Comparison of ENCODE assay signal across 1 cellular context in genomic region chr20:20009784-20010253, GRCh38.
TF ChIP-seq lines count a peak whose summit lies in the region.

No MANE protein-coding gene starts in this region.

TF ChIP-seq in HepG2, 621 proteins besides CTCF, POLR2A, EP300 and RAD21 (continues in another document):
- TF ChIP-seq ZBTB21 (CRISPR knock-in tag; IDR thresholded peaks at IDR 0.05) (peak; percentile 51; the same call in 1 of the 2 replicates), NR2F6 (IDR thresholded peaks at IDR 0.05) (no peak), NR2F6 (CRISPR knock-in tag; IDR thresholded peaks at IDR 0.05) (peak; percentile 22; the same call in 1 of the 2 replicates), ZC3H4 (CRISPR knock-in tag; IDR thresholded peaks at IDR 0.05; ENCODE audit: borderline replicate concordance) (no peak), FOSL2 (CRISPR knock-in tag; IDR thresholded peaks at IDR 0.05) (0 out of 2 replicates have a peak, but pooled peaks have one; percentile 6), YEATS4 (CRISPR knock-in tag; IDR thresholded peaks at IDR 0.05; ENCODE audit: borderline replicate concordance) (0 out of 2 replicates have a peak, but pooled peaks have one; percentile 25), REPIN1 (CRISPR knock-in tag; IDR thresholded peaks at IDR 0.05; ENCODE audit: borderline replicate concordance, low read depth) (peak; percentile 27; the same call in 1 of the 2 replicates), ONECUT2 (CRISPR knock-in tag; IDR thresholded peaks at IDR 0.05) (peak; percentile 85), FOXO1 (CRISPR knock-in tag; IDR thresholded peaks at IDR 0.05) (no peak), ZNF296 (CRISPR knock-in tag; conservative IDR thresholded peaks at IDR 0.05) (0 out of 2 replicates have a peak, but pooled peaks have one; percentile 33), KLF12 (CRISPR knock-in tag; IDR thresholded peaks at IDR 0.05; ENCODE audit: borderline replicate concordance) (0 out of 2 replicates have a peak, but pooled peaks have one; percentile 49), IKZF5 (CRISPR knock-in tag; IDR thresholded peaks at IDR 0.05) (0 out of 2 replicates have a peak, but pooled peaks have one; percentile 13), ATM (IDR thresholded peaks at IDR 0.05; ENCODE audit: borderline replicate concordance) (no peak), FOXA3 (CRISPR knock-in tag; IDR thresholded peaks at IDR 0.05) (0 out of 2 replicates have a peak, but pooled peaks have one; percentile 25), ZNF136 (CRISPR knock-in tag; IDR thresholded peaks at IDR 0.05; ENCODE audit: low read depth) (peak; percentile 77; the same call in 1 of the 2 replicates), THAP9 (CRISPR knock-in tag; IDR thresholded peaks at IDR 0.05; ENCODE audit: borderline replicate concordance) (0 out of 2 replicates have a peak, but pooled peaks have one; percentile 26), STAG1 (CRISPR knock-in tag; IDR thresholded peaks at IDR 0.05) (no peak), KMT2A (CRISPR knock-in tag; IDR thresholded peaks at IDR 0.05) (peak; percentile 65; the same call in 1 of the 2 replicates), TARDBP (CRISPR knock-in tag; IDR thresholded peaks at IDR 0.05) (0 out of 2 replicates have a peak, but pooled peaks have one; percentile 38), ZNF7 (CRISPR knock-in tag; IDR thresholded peaks at IDR 0.05) (peak; percentile 73; the same call in 1 of the 2 replicates), BORCS8-MEF2B (CRISPR knock-in tag; IDR thresholded peaks at IDR 0.05) (peak; percentile 46; the same call in 1 of the 2 replicates), JARID2 (CRISPR knock-in tag; IDR thresholded peaks at IDR 0.05; ENCODE audit: insufficient replicate concordance) (no peak), ZSCAN20 (CRISPR knock-in tag; IDR thresholded peaks at IDR 0.05; ENCODE audit: borderline replicate concordance) (no peak), GABPA (IDR thresholded peaks at IDR 0.05; ENCODE audit: low read depth, low read length) (no peak), GABPA (CRISPR knock-in tag; IDR thresholded peaks at IDR 0.05; ENCODE audit: low read depth) (peak; percentile 70), HOXA3 (CRISPR knock-in tag; IDR thresholded peaks at IDR 0.05) (peak; percentile 63; the same call in 1 of the 2 replicates), ZBTB4 (CRISPR knock-in tag; IDR thresholded peaks at IDR 0.05; ENCODE audit: borderline replicate concordance) (peak; percentile 70; the same call in 1 of the 2 replicates), GPBP1L1 (CRISPR knock-in tag; IDR thresholded peaks at IDR 0.05) (no peak), ZFP37 (CRISPR knock-in tag; IDR thresholded peaks at IDR 0.05; ENCODE audit: borderline replicate concordance) (0 out of 2 replicates have a peak, but pooled peaks have one; percentile 26), ZBTB26 (CRISPR knock-in tag; IDR thresholded peaks at IDR 0.05; ENCODE audit: borderline replicate concordance) (0 out of 2 replicates have a peak, but pooled peaks have one; percentile 26), ZNF574 (CRISPR knock-in tag; IDR thresholded peaks at IDR 0.05) (0 out of 2 replicates have a peak, but pooled peaks have one; percentile 28), PATZ1 (CRISPR knock-in tag; IDR thresholded peaks at IDR 0.05) (0 out of 2 replicates have a peak, but pooled peaks have one; percentile 10), ZMAT3 (CRISPR knock-in tag; conservative IDR thresholded peaks at IDR 0.05) (peak; percentile 41; the same call in 1 of the 2 replicates), TCF12 (IDR thresholded peaks at IDR 0.05) (no peak), TCF12 (CRISPR knock-in tag; IDR thresholded peaks at IDR 0.05) (peak; percentile 61; the same call in 1 of the 2 replicates), KAT8 (CRISPR knock-in tag; IDR thresholded peaks at IDR 0.05) (0 out of 2 replicates have a peak, but pooled peaks have one; percentile 20), RARA (CRISPR knock-in tag; IDR thresholded peaks at IDR 0.05) (peak; percentile 37; the same call in 1 of the 2 replicates), ZNF816 (CRISPR knock-in tag; IDR thresholded peaks at IDR 0.05; ENCODE audit: borderline replicate concordance) (no peak), HMGXB3 (CRISPR knock-in tag; IDR thresholded peaks at IDR 0.05; ENCODE audit: borderline replicate concordance) (peak; percentile 18; the same call in 1 of the 2 replicates), KAT7 (CRISPR knock-in tag; IDR thresholded peaks at IDR 0.05; ENCODE audit: borderline replicate concordance) (0 out of 2 replicates have a peak, but pooled peaks have one; percentile 26), TEAD3 (CRISPR knock-in tag; optimal IDR thresholded peaks at IDR 0.05; ENCODE audit: borderline replicate concordance) (peak; percentile 70), ZNF232 (CRISPR knock-in tag; IDR thresholded peaks at IDR 0.05; ENCODE audit: borderline replicate concordance) (0 out of 2 replicates have a peak, but pooled peaks have one; percentile 34)
